In genomic region chr12:94616217-94616729, GRCh38 we compare ENCODE assay signal across 9 cellular contexts. TPM values are rescaled to one million over a fixed set of nuclear protein-coding genes. Genes with fewer than 3 reads are reported as not detected.
DNase-seq lines count a peak whose midpoint lies in the region; ATAC-seq lines count a peak whose summit lies in the region.
"Had no signal": no experiment of that assay in that cellular context is flagged by ENCODE, and none has a peak within 500 bp of the region (broad histone marks: within the 10 kb centered on the region; RNA-seq: fewer than 3 reads in every experiment).

No MANE protein-coding gene starts in this region.

- H3K4me3 Mint-ChIP-seq in activated CD8-positive, alpha-beta memory T cell treated with anti-CD3 and anti-CD28 coated beads, Interleukin-2, amount 10 ng/mL, durations not matched to agents 7 days and 5 days, result no peak overlapping the region

- H3K9ac ChIP-seq in skeletal muscle tissue (ENCODE audit: low read depth in 1 of 3, low read length in 3 of 3), result peak overlapping the region; percentile 57 to 87 (median 69)

- H3K36me3 ChIP-seq in skeletal muscle tissue (ENCODE audit: control insufficient read depth in 3 of 3, insufficient read depth in 3 of 3, low read length in 3 of 3), result no peaks in the 10 kb centered on the region

- no peaks in the 10 kb centered on the region for H3K36me3 Mint-ChIP-seq in activated CD8-positive, alpha-beta memory T cell treated with anti-CD3 and anti-CD28 coated beads, Interleukin-2, amount 10 ng/mL, durations not matched to agents 7 days and 5 days

- H3K4me1 ChIP-seq in skeletal muscle tissue (ENCODE audit: control insufficient read depth in 3 of 3, insufficient read depth in 3 of 3, low read length in 3 of 3), result peaks cover 39 to 55% (median 50%) of the 10 kb centered on the region in 3 donors

- peak; percentile 69 for DNase-seq in LoVo (ENCODE audit: low spot score)
- peak; percentile 19 for DNase-seq in dermis blood vessel endothelial cell
- no peak for DNase-seq in NCI-H1694 treated with DMSO at 0.1 percent for 48 hours (lab: John Stamatoyannopoulos, UW)
- DNase-seq in stimulated activated CD4-positive, alpha-beta T cell treated with anti-CD3 and anti-CD28 coated beads, Interleukin-4, amount 100 ng/mL, for 1 hour, result no peak
- no peak for DNase-seq in activated CD8-positive, alpha-beta memory T cell treated with anti-CD3 and anti-CD28 coated beads, Interleukin-2, amount 10 ng/mL, durations not matched to agents 7 days and 5 days
- DNase-seq: Karpas-422 had no signal

- H3K9me3 Mint-ChIP-seq in activated CD8-positive, alpha-beta memory T cell treated with anti-CD3 and anti-CD28 coated beads, Interleukin-2, amount 10 ng/mL, durations not matched to agents 7 days and 5 days (ENCODE audit: low read depth), result no peaks in the 10 kb centered on the region

- H3K27ac ChIP-seq in layer of hippocampus (ENCODE audit: low read depth, low read length) (peak overlapping the region; percentile 91), skeletal muscle tissue (ENCODE audit: low read depth, low read length) (peak overlapping the region; percentile 87)

- peaks cover 11% of the 10 kb centered on the region for H3K4me1 Mint-ChIP-seq in activated CD8-positive, alpha-beta memory T cell treated with anti-CD3 and anti-CD28 coated beads, Interleukin-2, amount 10 ng/mL, durations not matched to agents 7 days and 5 days

- CTCF ChIA-PET in activated CD8-positive, alpha-beta memory T cell treated with anti-CD3 and anti-CD28 coated beads, Interleukin-2, amount 10 ng/mL, durations not matched to agents 7 days and 5 days (lab: Charles Lee), result no interaction called here

- no peak for ATAC-seq in HG03097 (IDR thresholded peaks at IDR 0.05; ENCODE audit: low FRiP score, unreplicated experiment)
- no peak for ATAC-seq in activated CD8-positive, alpha-beta memory T cell treated with anti-CD3 and anti-CD28 coated beads, Interleukin-2, amount 10 ng/mL, durations not matched to agents 7 days and 5 days

- no peaks in the 10 kb centered on the region for H3K9me3 ChIP-seq in skeletal muscle tissue (ENCODE audit: control insufficient read depth in 3 of 3, low read length in 3 of 3)

- H3K4me3 ChIP-seq in skeletal muscle tissue (ENCODE audit: low read length in 3 of 3), result peak overlapping the region; percentile 32 to 76 (median 65)

- H3K27me3 ChIP-seq in layer of hippocampus (ENCODE audit: control insufficient read depth, insufficient read depth, low read length) (no peaks in the 10 kb centered on the region), skeletal muscle tissue (ENCODE audit: control insufficient read depth in 3 of 3, insufficient read depth in 3 of 3, low read length in 3 of 3) (no peaks in the 10 kb centered on the region)

- H3K27ac Mint-ChIP-seq in activated CD8-positive, alpha-beta memory T cell treated with anti-CD3 and anti-CD28 coated beads, Interleukin-2, amount 10 ng/mL, durations not matched to agents 7 days and 5 days, result no peak overlapping the region

- peaks cover 8% of the 10 kb centered on the region for H3K27me3 Mint-ChIP-seq in activated CD8-positive, alpha-beta memory T cell treated with anti-CD3 and anti-CD28 coated beads, Interleukin-2, amount 10 ng/mL, durations not matched to agents 7 days and 5 days

RNA-seq across cellular contexts. Expression of gene TMCC3, which starts 34.1 kb away (rescaled TPM):
- total RNA-seq in dermis blood vessel endothelial cell, result 27.8 and 34.5 TPM in 2 replicates
- total RNA-seq in skeletal muscle tissue, result 16.7 TPM
- total RNA-seq in activated CD8-positive, alpha-beta memory T cell treated with anti-CD3 and anti-CD28 coated beads, Interleukin-2, amount 10 ng/mL, durations not matched to agents 7 days and 5 days, result under 1 TPM; 0.29 to 0.33 TPM

Comparison
In these comparisons a context has a peak if more than half of its experiments do, and no peak if none do; other contexts are left out.
1. DNase-seq: peak in LoVo (single experiment) and dermis blood vessel endothelial cell (single experiment); none in NCI-H1694 treated with DMSO at 0.1 percent for 48 hours (single experiment), stimulated activated CD4-positive, alpha-beta T cell treated with anti-CD3 and anti-CD28 coated beads, Interleukin-4, amount 100 ng/mL, for 1 hour (single experiment) and activated CD8-positive, alpha-beta memory T cell treated with anti-CD3 and anti-CD28 coated beads, Interleukin-2, amount 10 ng/mL, durations not matched to agents 7 days and 5 days (single experiment).
2. RNA of gene TMCC3, which starts 34.1 kb away (total RNA-seq): 27.8 to 34.5 TPM in dermis blood vessel endothelial cell and 16.7 TPM in skeletal muscle tissue (single experiment); 0.29 to 0.33 TPM in activated CD8-positive, alpha-beta memory T cell treated with anti-CD3 and anti-CD28 coated beads, Interleukin-2, amount 10 ng/mL, durations not matched to agents 7 days and 5 days; every median in the first group is over 10 times any median in the second.